In the genomic region with DNA sequence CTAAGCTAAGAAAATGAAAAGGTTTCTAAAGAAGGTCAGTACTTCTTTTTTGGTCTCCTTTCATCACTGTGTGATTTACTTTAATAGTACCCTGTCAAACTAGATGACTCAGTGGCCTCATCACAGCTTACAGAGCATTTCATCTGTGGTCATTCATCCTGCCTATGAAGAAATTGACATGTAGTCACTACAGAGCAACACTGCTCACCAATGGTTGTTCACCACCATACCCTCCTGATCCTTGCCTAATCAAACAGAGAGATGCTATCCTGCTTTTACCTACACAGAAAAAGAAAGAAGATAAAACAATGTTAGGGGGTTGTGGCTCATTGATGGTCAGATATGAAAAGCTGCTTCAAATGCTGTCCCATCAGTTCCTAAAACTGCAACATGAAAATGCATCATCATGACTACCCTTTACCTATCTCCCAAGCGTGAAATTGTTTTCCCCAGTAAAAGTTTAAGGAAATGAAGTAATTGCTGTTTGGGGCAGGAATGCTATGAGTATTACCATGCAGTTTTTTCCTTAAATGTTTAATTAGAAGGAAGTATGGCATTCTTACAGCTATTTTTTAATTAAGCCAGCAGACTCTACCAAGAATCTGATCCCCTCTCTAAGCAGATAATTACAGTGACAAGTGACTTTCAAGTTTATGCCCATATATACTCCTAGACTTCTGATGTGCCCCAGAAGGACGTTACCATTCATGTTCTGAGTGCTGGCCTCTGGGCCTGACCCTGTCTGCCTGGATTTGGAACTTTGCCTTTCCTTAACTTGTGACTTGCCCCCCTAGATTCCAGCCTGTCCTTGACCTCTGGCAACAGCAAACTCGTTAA, we compare ENCODE assay signal across 14 cellular contexts. TPM values are rescaled to one million over a fixed set of nuclear protein-coding genes. Genes with fewer than 3 reads are reported as not detected.
A peak's percentile ranks its signal among the peaks of the same experiment; 100 is the strongest.
DNase-seq lines count a peak whose midpoint lies in the region; ATAC-seq and TF ChIP-seq lines count a peak whose summit lies in the region.
"Had no signal": no experiment of that assay in that cellular context is flagged by ENCODE, and none has a peak within 500 bp of the region (broad histone marks: within the 10 kb centered on the region; RNA-seq: fewer than 3 reads in every experiment).

No MANE protein-coding gene starts in this region.

- no peak overlapping the region for H4K8ac ChIP-seq in trophoblast cell (ENCODE audit: low read depth, low read length)

- H3K18ac ChIP-seq in trophoblast cell (ENCODE audit: low read length), result no peak overlapping the region

- WGBS in trophoblast cell (ENCODE audit: extremely low coverage, insufficient coverage, insufficient read length), result no CpG with 5 or more reads among the region's 3 CpGs

- H3K27me3 ChIP-seq in trophoblast cell (ENCODE audit: insufficient read depth, low read length), result no peaks in the 10 kb centered on the region
- H3K27me3 ChIP-seq: body of pancreas had no signal

- no peaks in the 10 kb centered on the region for H3K79me1 ChIP-seq in trophoblast cell (ENCODE audit: low read length)

- H3K79me2 ChIP-seq in trophoblast cell (ENCODE audit: control insufficient read depth, insufficient read depth, low read length, poor library complexity), result no peaks in the 10 kb centered on the region

- TF ChIP-seq CTCF in astrocyte of the spinal cord (IDR thresholded peaks at IDR 0.05; ENCODE audit: low read depth, low read length), result no peak
- no peak for TF ChIP-seq CTCF in chondrocyte (IDR thresholded peaks at IDR 0.05)

- no peak overlapping the region for H3K4ac ChIP-seq in trophoblast cell (ENCODE audit: low read depth, low read length)

- H2BK12ac ChIP-seq in trophoblast cell (ENCODE audit: low read length), result no peak overlapping the region

- no peaks in the 10 kb centered on the region for H3K36me3 ChIP-seq in trophoblast cell (ENCODE audit: control insufficient read depth in 1 of 2, insufficient read depth in 2 of 2, low read length in 2 of 2)
- H3K36me3 ChIP-seq: SJSA1, spleen had no signal

- no peak overlapping the region for H3K23ac ChIP-seq in trophoblast cell (ENCODE audit: low read length)

- H2BK5ac ChIP-seq in trophoblast cell (ENCODE audit: low read depth, low read length, poor library complexity), result no peak overlapping the region

- no peaks in the 10 kb centered on the region for H3K4me1 ChIP-seq in trophoblast cell (ENCODE audit: control insufficient read depth in 1 of 2, insufficient read depth in 2 of 2, low read length in 2 of 2)
- H3K4me1 ChIP-seq: spleen had no signal

- H3K36me3 Mint-ChIP-seq in chondrocyte (ENCODE audit: low read depth), result peaks cover 1% of the 10 kb centered on the region

- in situ Hi-C loops in astrocyte of the spinal cord (cut with HindIII; ENCODE audit: low sequenced_read_pairs), result no loop called here

- H3K9me3 ChIP-seq in trophoblast cell (ENCODE audit: insufficient read depth, low read depth, low read length), result no peaks in the 10 kb centered on the region
- H3K9me3 ChIP-seq: body of pancreas, SJSA1 had no signal

- H3K14ac ChIP-seq in trophoblast cell (ENCODE audit: low read length), result no peak overlapping the region

- H3K4me3 ChIP-seq in astrocyte of the spinal cord (ENCODE audit: low read depth, low read length), result no peak overlapping the region
- no peak overlapping the region for H3K4me3 ChIP-seq in trophoblast cell (ENCODE audit: low read depth, low read length)
- H3K4me3 ChIP-seq: body of pancreas, GM23338, SJSA1, spleen had no signal

- peaks cover 4% of the 10 kb centered on the region for H3K27me3 Mint-ChIP-seq in chondrocyte (ENCODE audit: low read depth)

- no peak overlapping the region for H3K4me3 Mint-ChIP-seq in chondrocyte (ENCODE audit: unreplicated experiment)
- H3K4me3 Mint-ChIP-seq: GM23338 had no signal

- H3K27ac Mint-ChIP-seq in chondrocyte (ENCODE audit: unreplicated experiment), result no peak overlapping the region
- H3K27ac Mint-ChIP-seq: GM23338 had no signal

- no peak overlapping the region for H3K27ac ChIP-seq in trophoblast cell (ENCODE audit: low read depth, low read length)
- H3K27ac ChIP-seq: body of pancreas, SJSA1, spleen had no signal

- no peak overlapping the region for H3K4me2 ChIP-seq in trophoblast cell (ENCODE audit: low read length)
- H3K4me2 ChIP-seq: GM23338 had no signal

- no peak overlapping the region for H2AFZ ChIP-seq in trophoblast cell (ENCODE audit: insufficient read depth, low read length, poor library complexity)
- H2AFZ ChIP-seq: GM23338 had no signal

- H2AK5ac ChIP-seq in trophoblast cell (ENCODE audit: low read length), result no peak overlapping the region

- H3K4me1 Mint-ChIP-seq in chondrocyte (ENCODE audit: low read depth), result peaks cover 16% of the 10 kb centered on the region

- H4K12ac ChIP-seq in trophoblast cell (ENCODE audit: low read depth, low read length), result no peak overlapping the region

- peaks cover 10% of the 10 kb centered on the region for H3K9me3 Mint-ChIP-seq in chondrocyte (ENCODE audit: low read depth)

- DNase-seq in ELR (ENCODE audit: low read depth), result peak; percentile 90
- peak; percentile 60 for DNase-seq in NCI-H2227 (lab: John Stamatoyannopoulos, UW; ENCODE audit: unreplicated experiment)
- peak; percentile 49 for DNase-seq in astrocyte of the spinal cord (ENCODE audit: low read depth, low spot score)
- DNase-seq in lung microvascular endothelial cell (ENCODE audit: low read depth in 2 of 2), result peak; percentile 39 to 70
- no peak for DNase-seq in chondrocyte (ENCODE audit: low spot score)
- no peak for DNase-seq in dedifferentiated amniotic fluid mesenchymal stem cell (ENCODE audit: extremely low spot score)
- no peak for DNase-seq in trophoblast cell
- DNase-seq: body of pancreas, DMS 273 treated with DMSO at 0.1 percent for 48 hours, NCI-H1417, spleen had no signal

- no peak overlapping the region for H4K91ac ChIP-seq in trophoblast cell (ENCODE audit: low read depth, low read length)

- no peak overlapping the region for H2BK120ac ChIP-seq in trophoblast cell (ENCODE audit: insufficient read depth, low read length, poor library complexity)

- ATAC-seq in GM21825 (IDR thresholded peaks at IDR 0.05; ENCODE audit: unreplicated experiment), result no peak
- ATAC-seq: body of pancreas, GM23338 had no signal

- H3K9ac ChIP-seq in trophoblast cell (ENCODE audit: low read length), result no peak overlapping the region

RNA-seq across cellular contexts. Expression of a gene that starts 46.1 kb away (rescaled TPM):
- total RNA-seq in lung microvascular endothelial cell (51.0 and 95.0 TPM in 2 replicates), chondrocyte (19.4 to 23.9 TPM (median 20.1 TPM) in 3 replicates)
- 12.5 and 12.9 TPM in 2 replicates for polyA plus RNA-seq in trophoblast cell (2013)

Comparison
In these comparisons a context has a peak if more than half of its experiments do, and no peak if none do; other contexts are left out.
1. DNase-seq: peak in ELR (single experiment), NCI-H2227 (single experiment), astrocyte of the spinal cord (single experiment) and lung microvascular endothelial cell (2 of 2); none in chondrocyte (single experiment), dedifferentiated amniotic fluid mesenchymal stem cell (single experiment) and trophoblast cell (0 of 2).